ENCODE assay signal across 1 cellular context in the genomic region with DNA sequence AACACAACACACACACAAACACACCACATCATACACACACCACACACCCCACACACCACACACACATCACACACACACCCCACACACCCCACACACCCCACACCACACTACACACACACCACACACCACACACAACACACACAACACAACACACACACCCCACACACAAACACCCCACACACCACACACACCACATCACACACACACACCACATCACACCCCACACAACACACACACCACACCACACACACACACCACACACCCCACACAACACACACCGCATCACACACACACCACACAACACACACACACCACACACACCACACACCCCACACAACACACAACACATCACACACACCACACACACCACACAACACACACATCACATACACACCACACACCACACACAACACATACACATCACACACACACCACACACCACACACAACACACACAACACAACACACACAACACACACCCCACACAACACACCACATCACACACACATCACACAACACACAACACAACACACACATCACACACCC.
A peak's percentile ranks its signal among the peaks of the same experiment; 100 is the strongest.
TF ChIP-seq lines count a peak whose summit lies in the region.

No MANE protein-coding gene starts in this region.

TF ChIP-seq in GM12878, 131 proteins besides CTCF, POLR2A, EP300 and RAD21:
- TF ChIP-seq NR2C2 (IDR thresholded peaks at IDR 0.05; ENCODE audit: borderline replicate concordance, control insufficient read depth, insufficient read length, low read depth) (peak; percentile 9), ZNF687 (IDR thresholded peaks at IDR 0.05) (no peak), MYC (IDR thresholded peaks at IDR 0.05; ENCODE audit: insufficient read depth, insufficient read length, insufficient replicate concordance, low read length, severe bottlenecking) (peak; percentile 25), CHD4 (IDR thresholded peaks at IDR 0.05) (peak; percentile 21; the same call in 1 of the 2 replicates), NRF1 (conservative IDR thresholded peaks at IDR 0.05; ENCODE audit: low read depth, low read length) (no peak)
